In the genomic region with DNA sequence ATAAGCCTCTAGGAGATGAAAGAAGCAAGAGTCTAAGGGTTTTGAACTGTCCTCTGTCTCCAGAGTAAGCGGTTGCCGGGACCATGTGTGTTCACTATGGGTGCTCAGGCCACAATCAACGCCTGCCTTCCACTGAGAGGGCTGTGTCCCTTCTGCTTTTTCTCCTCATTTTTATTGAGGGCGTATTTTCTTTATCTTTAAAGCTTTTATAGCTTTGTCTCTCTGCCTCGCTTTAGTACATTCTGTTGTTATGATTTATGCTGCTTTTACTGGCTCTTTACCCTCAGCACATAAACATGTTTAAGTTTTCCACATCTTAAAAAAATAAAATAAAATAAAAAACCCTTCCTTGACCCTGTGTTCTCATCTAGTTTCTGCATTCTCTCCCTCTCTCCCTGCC, we compare ENCODE assay signal across 19 cellular contexts. TPM values are rescaled to one million over a fixed set of nuclear protein-coding genes. Genes with fewer than 3 reads are reported as not detected.
DNase-seq lines count a peak whose midpoint lies in the region; ATAC-seq and TF ChIP-seq lines count a peak whose summit lies in the region.
"Had no signal": no experiment of that assay in that cellular context is flagged by ENCODE, and none has a peak within 500 bp of the region (broad histone marks: within the 10 kb centered on the region; RNA-seq: fewer than 3 reads in every experiment).

No MANE protein-coding gene starts in this region.

- no peak for TF ChIP-seq CTCF in mesothelial cell of epicardium (IDR thresholded peaks at IDR 0.05; ENCODE audit: unreplicated experiment)
- TF ChIP-seq CTCF in CD14-positive monocyte (IDR thresholded peaks at IDR 0.05): no peak

- H3K36me3 ChIP-seq in HAP-1 (replicated peaks): no peaks in the 10 kb centered on the region

- no peaks in the 10 kb centered on the region for H3K9me3 Mint-ChIP-seq in activated naive CD8-positive, alpha-beta T cell treated with anti-CD3 and anti-CD28 coated beads, Interleukin-2, amount 10 ng/mL, durations not matched to agents 7 days and 5 days
- H3K9me3 Mint-ChIP-seq in activated naive CD8-positive, alpha-beta T cell treated with anti-CD3 and anti-CD28 coated beads, Interleukin-2, amount 50 U/mL, for 24 hours: no peaks in the 10 kb centered on the region
- H3K9me3 Mint-ChIP-seq in activated T-helper 17 cell treated with anti-CD3 and anti-CD28 coated beads, Interleukin-2, amount 50 U/mL, for 72 hours: no peaks in the 10 kb centered on the region
- peaks cover 18% of the 10 kb centered on the region for H3K9me3 Mint-ChIP-seq in mesothelial cell of epicardium
- peaks cover 0 to 6% (median 0%) of the 10 kb centered on the region in 7 donors for H3K9me3 Mint-ChIP-seq in CD14-positive monocyte

- in situ Hi-C loops in HAP-1 (cut with MboI; ENCODE audit: low sequenced_read_pairs): no loop called here

- intact Hi-C loops in CD14-positive monocyte (cut with micrococcal nuclease): no loop called here

- H3K4me3 ChIP-seq in HAP-1: no peak overlapping the region
- H3K4me3 ChIP-seq: SK-N-MC had no signal

- peak overlapping the region; percentile 39 for H3K4me3 Mint-ChIP-seq in activated naive CD8-positive, alpha-beta T cell treated with anti-CD3 and anti-CD28 coated beads, Interleukin-2, amount 10 ng/mL, durations not matched to agents 7 days and 5 days
- H3K4me3 Mint-ChIP-seq in activated naive CD8-positive, alpha-beta T cell treated with anti-CD3 and anti-CD28 coated beads, Interleukin-2, amount 50 U/mL, for 24 hours: no peak overlapping the region
- peak overlapping the region; percentile 65 for H3K4me3 Mint-ChIP-seq in activated T-helper 17 cell treated with anti-CD3 and anti-CD28 coated beads, Interleukin-2, amount 50 U/mL, for 72 hours
- H3K4me3 Mint-ChIP-seq in mesothelial cell of epicardium: no peak overlapping the region
- no peak overlapping the region for H3K4me3 Mint-ChIP-seq in CD14-positive monocyte
- H3K4me3 Mint-ChIP-seq: H9 had no signal

- H3K9me3 ChIP-seq in HAP-1: no peaks in the 10 kb centered on the region

- no peaks in the 10 kb centered on the region for H3K36me3 Mint-ChIP-seq in activated naive CD8-positive, alpha-beta T cell treated with anti-CD3 and anti-CD28 coated beads, Interleukin-2, amount 10 ng/mL, durations not matched to agents 7 days and 5 days
- no peaks in the 10 kb centered on the region for H3K36me3 Mint-ChIP-seq in activated naive CD8-positive, alpha-beta T cell treated with anti-CD3 and anti-CD28 coated beads, Interleukin-2, amount 50 U/mL, for 24 hours (ENCODE audit: low read depth)
- H3K36me3 Mint-ChIP-seq in activated T-helper 17 cell treated with anti-CD3 and anti-CD28 coated beads, Interleukin-2, amount 50 U/mL, for 72 hours (ENCODE audit: low read depth): no peaks in the 10 kb centered on the region
- H3K36me3 Mint-ChIP-seq in mesothelial cell of epicardium (no peaks in the 10 kb centered on the region), CD14-positive monocyte (no peaks in the 10 kb centered on the region)
- H3K36me3 Mint-ChIP-seq: CD4-positive, CD25-positive, alpha-beta regulatory T cell had no signal

- no peak for ATAC-seq in activated naive CD8-positive, alpha-beta T cell treated with anti-CD3 and anti-CD28 coated beads, Interleukin-2, amount 10 ng/mL, durations not matched to agents 7 days and 5 days (ENCODE audit: low read depth)
- no peak for ATAC-seq in activated naive CD8-positive, alpha-beta T cell treated with anti-CD3 and anti-CD28 coated beads, Interleukin-2, amount 50 U/mL, for 24 hours
- no peak for ATAC-seq in activated T-helper 17 cell treated with anti-CD3 and anti-CD28 coated beads, Interleukin-2, amount 50 U/mL, for 72 hours (replicated peaks)
- no peak for ATAC-seq in HG03571 (IDR thresholded peaks at IDR 0.05; ENCODE audit: unreplicated experiment)
- ATAC-seq: PC-3 had no signal

- peaks cover 14% of the 10 kb centered on the region for H3K4me1 Mint-ChIP-seq in activated naive CD8-positive, alpha-beta T cell treated with anti-CD3 and anti-CD28 coated beads, Interleukin-2, amount 10 ng/mL, durations not matched to agents 7 days and 5 days
- peaks cover 20% of the 10 kb centered on the region for H3K4me1 Mint-ChIP-seq in activated naive CD8-positive, alpha-beta T cell treated with anti-CD3 and anti-CD28 coated beads, Interleukin-2, amount 50 U/mL, for 24 hours
- peaks cover 15% of the 10 kb centered on the region for H3K4me1 Mint-ChIP-seq in activated T-helper 17 cell treated with anti-CD3 and anti-CD28 coated beads, Interleukin-2, amount 50 U/mL, for 72 hours
- H3K4me1 Mint-ChIP-seq in mesothelial cell of epicardium: peaks cover 25% of the 10 kb centered on the region
- peaks cover 20% of the 10 kb centered on the region for H3K4me1 Mint-ChIP-seq in CD14-positive monocyte

- no peak for DNase-seq in activated naive CD8-positive, alpha-beta T cell treated with anti-CD3 and anti-CD28 coated beads, Interleukin-2, amount 10 ng/mL, durations not matched to agents 7 days and 5 days
- DNase-seq in activated naive CD8-positive, alpha-beta T cell treated with anti-CD3 and anti-CD28 coated beads, Interleukin-2, amount 50 U/mL, for 24 hours: no peak
- DNase-seq in mesothelial cell of epicardium (ENCODE audit: low spot score in 2 of 2, unreplicated experiment in 2 of 2) (no peak), HAP-1 (ENCODE audit: low spot score in 2 of 2) (no peak), CD14-positive monocyte (ENCODE audit: low spot score) (no peak)
- DNase-seq in stimulated activated CD4-positive, alpha-beta T cell treated with anti-CD3 and anti-CD28 coated beads, Interleukin-15, amount 100 ng/mL, for 24 hours: no peak
- DNase-seq: 8988T, COR-L47, DMS79 treated with DMSO at 0.1 percent for 48 hours, NCI-H1694, NCI-H2081, NCI-H2171, PC-3, SW 1271 had no signal

- POLR2A ChIA-PET in activated naive CD8-positive, alpha-beta T cell treated with anti-CD3 and anti-CD28 coated beads, Interleukin-2, amount 10 ng/mL, durations not matched to agents 7 days and 5 days (lab: Charles Lee): no interaction called here

- H3K27ac Mint-ChIP-seq in activated naive CD8-positive, alpha-beta T cell treated with anti-CD3 and anti-CD28 coated beads, Interleukin-2, amount 10 ng/mL, durations not matched to agents 7 days and 5 days: no peak overlapping the region
- no peak overlapping the region for H3K27ac Mint-ChIP-seq in activated naive CD8-positive, alpha-beta T cell treated with anti-CD3 and anti-CD28 coated beads, Interleukin-2, amount 50 U/mL, for 24 hours
- no peak overlapping the region for H3K27ac Mint-ChIP-seq in activated T-helper 17 cell treated with anti-CD3 and anti-CD28 coated beads, Interleukin-2, amount 50 U/mL, for 72 hours
- peak overlapping the region; percentile 82 for H3K27ac Mint-ChIP-seq in mesothelial cell of epicardium
- peak overlapping the region in 2 of 7 donors; percentile 90 to 95 for H3K27ac Mint-ChIP-seq in CD14-positive monocyte
- H3K27ac Mint-ChIP-seq: H9 had no signal

- no peaks in the 10 kb centered on the region for H3K27me3 ChIP-seq in HAP-1 (ENCODE audit: low read depth)

- H3K4me1 ChIP-seq in HAP-1: no peaks in the 10 kb centered on the region

- H3K27me3 Mint-ChIP-seq in activated naive CD8-positive, alpha-beta T cell treated with anti-CD3 and anti-CD28 coated beads, Interleukin-2, amount 10 ng/mL, durations not matched to agents 7 days and 5 days: no peaks in the 10 kb centered on the region
- H3K27me3 Mint-ChIP-seq in activated naive CD8-positive, alpha-beta T cell treated with anti-CD3 and anti-CD28 coated beads, Interleukin-2, amount 50 U/mL, for 24 hours: peaks cover 2% of the 10 kb centered on the region
- no peaks in the 10 kb centered on the region for H3K27me3 Mint-ChIP-seq in activated T-helper 17 cell treated with anti-CD3 and anti-CD28 coated beads, Interleukin-2, amount 50 U/mL, for 72 hours
- H3K27me3 Mint-ChIP-seq in mesothelial cell of epicardium (ENCODE audit: low read depth) (no peaks in the 10 kb centered on the region), CD14-positive monocyte (ENCODE audit: low read depth in 3 of 3) (peaks cover 0 to 52% (median 3%) of the 10 kb centered on the region in 3 donors)

RNA-seq across cellular contexts. Expression of a gene that starts 42.4 kb away (rescaled TPM):
- total RNA-seq in activated naive CD8-positive, alpha-beta T cell treated with anti-CD3 and anti-CD28 coated beads, Interleukin-2, amount 10 ng/mL, durations not matched to agents 7 days and 5 days: 10 to 100 TPM; 58.6 to 66.9 TPM
- 10 to 100 TPM; 44.9 to 82.6 TPM for total RNA-seq in activated T-helper 17 cell treated with anti-CD3 and anti-CD28 coated beads, Interleukin-2, amount 50 U/mL, for 72 hours
- 84.2 to 95.7 TPM (median 85.6 TPM) in 3 replicates for total RNA-seq in mesothelial cell of epicardium
- 100 to 1,000 TPM; 430 to 497 TPM for polyA plus RNA-seq in CD14-positive monocyte

Comparison
In these comparisons a context has a peak if more than half of its experiments do, and no peak if none do; other contexts are left out.
1. H3K4me3 Mint-ChIP-seq: peak in activated naive CD8-positive, alpha-beta T cell treated with anti-CD3 and anti-CD28 coated beads, Interleukin-2, amount 10 ng/mL, durations not matched to agents 7 days and 5 days (single experiment) and activated T-helper 17 cell treated with anti-CD3 and anti-CD28 coated beads, Interleukin-2, amount 50 U/mL, for 72 hours (single experiment); none in activated naive CD8-positive, alpha-beta T cell treated with anti-CD3 and anti-CD28 coated beads, Interleukin-2, amount 50 U/mL, for 24 hours (single experiment), mesothelial cell of epicardium (single experiment) and CD14-positive monocyte (0 of 2).